ENCODE assay signal across 7 cellular contexts in the genomic region with DNA sequence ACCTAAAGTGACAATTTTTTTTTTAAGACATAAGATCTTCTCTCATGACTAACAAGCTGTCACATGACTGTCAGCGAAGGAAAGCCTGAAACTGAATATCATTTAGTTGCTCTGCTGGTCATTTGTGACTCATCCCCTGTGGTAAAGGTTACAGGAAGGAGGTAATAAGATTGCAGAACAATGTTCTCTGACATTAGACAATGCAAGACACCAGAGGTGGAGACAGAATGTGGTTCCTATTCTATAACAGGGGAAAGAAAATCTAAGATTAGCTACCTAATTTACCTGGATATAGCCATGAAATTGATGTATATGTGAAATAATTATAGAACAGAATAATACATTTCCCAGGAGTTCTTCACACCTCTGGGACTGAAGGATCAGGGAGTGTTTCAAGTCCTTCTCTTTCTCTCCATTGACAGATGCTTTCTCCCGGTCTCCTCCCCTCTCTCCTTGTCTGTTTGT. TPM values are rescaled to one million over a fixed set of nuclear protein-coding genes. Genes with fewer than 3 reads are reported as not detected.
DNase-seq lines count a peak whose midpoint lies in the region; ATAC-seq and TF ChIP-seq lines count a peak whose summit lies in the region.

No MANE protein-coding gene starts in this region.

- peak; percentile 93 for DNase-seq in NB4 (ENCODE audit: low read depth)
- DNase-seq in effector memory CD8-positive, alpha-beta T cell, result no peak
- DNase-seq in stimulated activated effector memory CD8-positive, alpha-beta T cell treated with anti-CD3 and anti-CD28 coated beads, Interleukin-12 subunit alpha, Interleukin-12 subunit beta, amount 100 ng/mL, for 72 hours (ENCODE audit: low spot score in 2 of 2), result no peak
- no peak for DNase-seq in SK-N-DZ (ENCODE audit: low spot score)
- DNase-seq in NCI-H1092 (lab: John Stamatoyannopoulos, UW), result no peak

- no peak overlapping the region for H3K27ac Mint-ChIP-seq in effector memory CD8-positive, alpha-beta T cell
- H3K27ac Mint-ChIP-seq in stimulated activated effector memory CD8-positive, alpha-beta T cell treated with anti-CD3 and anti-CD28 coated beads, Interleukin-12 subunit alpha, Interleukin-12 subunit beta, amount 100 ng/mL, for 72 hours, result no peak overlapping the region

- H3K4me1 Mint-ChIP-seq in effector memory CD8-positive, alpha-beta T cell (ENCODE audit: low read depth in 2 of 2), result peaks cover 0 to 12% of the 10 kb centered on the region in 2 donors
- H3K4me1 Mint-ChIP-seq in stimulated activated effector memory CD8-positive, alpha-beta T cell treated with anti-CD3 and anti-CD28 coated beads, Interleukin-12 subunit alpha, Interleukin-12 subunit beta, amount 100 ng/mL, for 72 hours, result peaks cover 13% of the 10 kb centered on the region

- no peak for TF ChIP-seq CTCF in NB4 (IDR thresholded peaks at IDR 0.05; ENCODE audit: low read depth, low read length)

- no peak for TF ChIP-seq POLR2A in NB4 (IDR thresholded peaks at IDR 0.05; ENCODE audit: extremely low read depth, insufficient read length)

- H3K4me3 ChIP-seq in NB4 (ENCODE audit: low read depth, low read length), result no peak overlapping the region

- ATAC-seq in GM18858 (IDR thresholded peaks at IDR 0.05; ENCODE audit: unreplicated experiment), result peak; percentile 98
- ATAC-seq in HG02623 (IDR thresholded peaks at IDR 0.05; ENCODE audit: unreplicated experiment), result peak; percentile 92
- peak; percentile 49 for ATAC-seq in effector memory CD8-positive, alpha-beta T cell (replicated peaks)
- peak; percentile 97 for ATAC-seq in stimulated activated effector memory CD8-positive, alpha-beta T cell treated with anti-CD3 and anti-CD28 coated beads, Interleukin-12 subunit alpha, Interleukin-12 subunit beta, amount 100 ng/mL, for 72 hours

- H3K9me3 Mint-ChIP-seq in effector memory CD8-positive, alpha-beta T cell, result no peaks in the 10 kb centered on the region
- H3K9me3 Mint-ChIP-seq in stimulated activated effector memory CD8-positive, alpha-beta T cell treated with anti-CD3 and anti-CD28 coated beads, Interleukin-12 subunit alpha, Interleukin-12 subunit beta, amount 100 ng/mL, for 72 hours, result no peaks in the 10 kb centered on the region

- no peak overlapping the region for H3K4me3 Mint-ChIP-seq in effector memory CD8-positive, alpha-beta T cell
- no peak overlapping the region for H3K4me3 Mint-ChIP-seq in stimulated activated effector memory CD8-positive, alpha-beta T cell treated with anti-CD3 and anti-CD28 coated beads, Interleukin-12 subunit alpha, Interleukin-12 subunit beta, amount 100 ng/mL, for 72 hours

- peaks cover 18 to 23% of the 10 kb centered on the region in 2 donors for H3K27me3 Mint-ChIP-seq in effector memory CD8-positive, alpha-beta T cell

- H3K36me3 Mint-ChIP-seq in effector memory CD8-positive, alpha-beta T cell (ENCODE audit: insufficient read depth), result peaks cover 2% of the 10 kb centered on the region
- H3K36me3 Mint-ChIP-seq in stimulated activated effector memory CD8-positive, alpha-beta T cell treated with anti-CD3 and anti-CD28 coated beads, Interleukin-12 subunit alpha, Interleukin-12 subunit beta, amount 100 ng/mL, for 72 hours, result no peaks in the 10 kb centered on the region

RNA-seq across cellular contexts. Expression of gene LRGUK, which starts 47.7 kb away (rescaled TPM):
- 0.06 TPM in 1 of 2 replicates, not detected in the other for polyA plus RNA-seq in SK-N-DZ (2014; cell fraction: cytosol; rRNA removed)
- polyA plus RNA-seq in SK-N-DZ (2014; cell fraction: nucleus; rRNA removed), result 0.08 TPM in 1 of 2 replicates, not detected in the other
